19 cellular contexts compared by ENCODE assay signal in the genomic region with DNA sequence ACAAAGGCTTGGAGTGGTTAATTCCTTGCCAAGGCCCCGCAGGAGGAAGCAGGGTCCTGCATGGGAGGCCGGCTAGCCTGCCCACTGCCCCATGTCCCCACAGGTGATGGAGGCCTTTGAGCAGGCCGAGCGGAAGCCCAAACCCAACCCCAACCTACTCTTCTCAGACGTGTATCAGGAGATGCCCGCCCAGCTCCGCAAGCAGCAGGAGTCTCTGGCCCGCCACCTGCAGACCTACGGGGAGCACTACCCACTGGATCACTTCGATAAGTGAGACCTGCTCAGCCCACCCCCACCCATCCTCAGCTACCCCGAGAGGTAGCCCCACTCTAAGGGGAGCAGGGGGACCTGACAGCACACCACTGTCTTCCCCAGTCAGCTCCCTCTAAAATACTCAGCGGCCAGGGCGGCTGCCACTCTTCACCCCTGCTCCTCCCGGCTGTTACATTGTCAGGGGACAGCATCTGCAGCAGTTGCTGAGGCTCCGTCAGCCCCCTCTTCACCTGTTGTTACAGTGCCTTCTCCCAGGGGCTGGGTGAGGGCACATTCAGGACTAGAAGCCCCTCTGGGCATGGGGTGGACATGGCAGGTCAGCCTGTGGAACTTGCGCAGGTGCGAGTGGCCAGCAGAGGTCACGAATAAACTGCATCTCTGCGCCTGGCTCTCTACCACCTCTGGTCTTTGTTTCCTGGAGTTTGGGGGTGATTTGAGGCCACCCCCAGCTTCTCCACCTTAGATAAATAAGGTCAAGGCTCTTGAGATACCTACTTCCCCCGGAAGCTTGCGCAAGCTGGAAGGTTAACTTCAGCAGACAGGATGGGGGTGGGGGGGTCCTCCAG. TPM values are rescaled to one million over a fixed set of nuclear protein-coding genes. Genes with fewer than 3 reads are reported as not detected.
DNase-seq lines count a peak whose midpoint lies in the region; ATAC-seq and TF ChIP-seq lines count a peak whose summit lies in the region.
"Had no signal": no experiment of that assay in that cellular context is flagged by ENCODE, and none has a peak within 500 bp of the region (broad histone marks: within the 10 kb centered on the region; RNA-seq: fewer than 3 reads in every experiment).

No MANE protein-coding gene starts in this region.

- no peak for ATAC-seq in activated CD8-positive, alpha-beta memory T cell treated with anti-CD3 and anti-CD28 coated beads, Interleukin-2, amount 10 ng/mL, durations not matched to agents 7 days and 5 days
- no peak for ATAC-seq in stimulated activated effector memory CD8-positive, alpha-beta T cell treated with anti-CD3 and anti-CD28 coated beads, Interleukin-12 subunit alpha, Interleukin-12 subunit beta, amount 100 ng/mL, for 72 hours
- ATAC-seq: mucosa of descending colon had no signal

- H3K9me3 ChIP-seq in esophagus (ENCODE audit: control insufficient read depth in 2 of 2, insufficient read depth in 1 of 2, low read depth in 1 of 2, low read length in 1 of 2), result peaks cover 0 to 2% of the 10 kb centered on the region in 2 donors
- H3K9me3 ChIP-seq: breast epithelium, mucosa of descending colon had no signal

- in situ Hi-C loops in GM13976 (cut with MboI; ENCODE audit: low sequenced_read_pairs, unreplicated experiment), result no loop called here

- H3K4me3 Mint-ChIP-seq in activated CD8-positive, alpha-beta memory T cell treated with anti-CD3 and anti-CD28 coated beads, Interleukin-2, amount 10 ng/mL, durations not matched to agents 7 days and 5 days, result no peak overlapping the region
- H3K4me3 Mint-ChIP-seq in stimulated activated effector memory CD8-positive, alpha-beta T cell treated with anti-CD3 and anti-CD28 coated beads, Interleukin-12 subunit alpha, Interleukin-12 subunit beta, amount 100 ng/mL, for 72 hours, result peak overlapping the region; percentile 36
- H3K4me3 Mint-ChIP-seq: T-helper 2 cell treated with Interferon-gamma antibody and Interleukin-4, amounts not matched to agents 5 μg/mL and 100 μg/mL, for 36 hours had no signal

- peaks cover 3% of the 10 kb centered on the region for H3K36me3 Mint-ChIP-seq in activated CD8-positive, alpha-beta memory T cell treated with anti-CD3 and anti-CD28 coated beads, Interleukin-2, amount 10 ng/mL, durations not matched to agents 7 days and 5 days
- peaks cover 51% of the 10 kb centered on the region for H3K36me3 Mint-ChIP-seq in stimulated activated effector memory CD8-positive, alpha-beta T cell treated with anti-CD3 and anti-CD28 coated beads, Interleukin-12 subunit alpha, Interleukin-12 subunit beta, amount 100 ng/mL, for 72 hours

- H3K9me3 Mint-ChIP-seq in activated CD8-positive, alpha-beta memory T cell treated with anti-CD3 and anti-CD28 coated beads, Interleukin-2, amount 10 ng/mL, durations not matched to agents 7 days and 5 days (ENCODE audit: low read depth), result no peaks in the 10 kb centered on the region
- no peaks in the 10 kb centered on the region for H3K9me3 Mint-ChIP-seq in stimulated activated effector memory CD8-positive, alpha-beta T cell treated with anti-CD3 and anti-CD28 coated beads, Interleukin-12 subunit alpha, Interleukin-12 subunit beta, amount 100 ng/mL, for 72 hours
- H3K9me3 Mint-ChIP-seq: IgD-negative memory B cell; T-helper 2 cell treated with Interferon-gamma antibody and Interleukin-4, amounts not matched to agents 5 μg/mL and 100 μg/mL, for 36 hours had no signal

- CTCF ChIA-PET in activated CD8-positive, alpha-beta memory T cell treated with anti-CD3 and anti-CD28 coated beads, Interleukin-2, amount 10 ng/mL, durations not matched to agents 7 days and 5 days (lab: Charles Lee), result interaction anchor here (1.0 to 1.9 kb wide), 2 partner anchors 14 to 24 kb away, joined by 3 to 6 read pairs; a partner anchor contains a TSS

- H3K27me3 Mint-ChIP-seq in activated CD8-positive, alpha-beta memory T cell treated with anti-CD3 and anti-CD28 coated beads, Interleukin-2, amount 10 ng/mL, durations not matched to agents 7 days and 5 days, result no peaks in the 10 kb centered on the region
- H3K27me3 Mint-ChIP-seq: IgD-negative memory B cell had no signal

- no peak for TF ChIP-seq CTCF in GM13976 (IDR thresholded peaks at IDR 0.05; ENCODE audit: borderline replicate concordance, control extremely low read depth, extremely low read depth, insufficient read depth, missing control alignments)

- no peak for DNase-seq in activated CD8-positive, alpha-beta memory T cell treated with anti-CD3 and anti-CD28 coated beads, Interleukin-2, amount 10 ng/mL, durations not matched to agents 7 days and 5 days
- DNase-seq in activated CD8-positive, alpha-beta memory T cell treated with anti-CD3 and anti-CD28 coated beads for 24 hours, result no peak
- DNase-seq in NOMO-1 treated with dmso at 0.1 percent for 144 hours (lab: John Stamatoyannopoulos, UW; ENCODE audit: unreplicated experiment), result peak; percentile 15
- no peak for DNase-seq in stimulated activated effector memory CD8-positive, alpha-beta T cell treated with anti-CD3 and anti-CD28 coated beads, Interleukin-12 subunit alpha, Interleukin-12 subunit beta, amount 100 ng/mL, for 72 hours (ENCODE audit: low spot score in 2 of 2)
- DNase-seq in GM13976 (ENCODE audit: low spot score), result no peak
- DNase-seq in NCI-H187 treated with DMSO at 0.1 percent for 48 hours (lab: John Stamatoyannopoulos, UW), result no peak
- no peak for DNase-seq in dermis blood vessel endothelial cell
- DNase-seq: activated CD4-positive, alpha-beta T cell treated with anti-CD3 and anti-CD28 coated beads for 1 hour; activated T-cell treated with anti-CD3 and anti-CD28 coated beads, Interleukin-2, amount 50 U/mL, for 1 hour; mucosa of descending colon; Right ventricle myocardium superior had no signal

- WGBS in esophagus, 2 donors, result 79 to 84% methylated on average over 21 of the region's 21 CpGs

- H3K27ac ChIP-seq in esophagus (ENCODE audit: low read depth in 2 of 2, low read length in 1 of 2), result no peak overlapping the region
- H3K27ac ChIP-seq: breast epithelium, hepatocyte, parathyroid adenoma had no signal

- H3K4me3 ChIP-seq in esophagus (ENCODE audit: low read depth in 1 of 2, low read length in 2 of 2), result peak overlapping the region; percentile 65 to 76
- H3K4me3 ChIP-seq: breast epithelium, hepatocyte, mucosa of descending colon had no signal

- no peaks in the 10 kb centered on the region for H3K27me3 ChIP-seq in esophagus (ENCODE audit: control insufficient read depth in 1 of 2, insufficient read depth in 2 of 2, low read length in 2 of 2)
- H3K27me3 ChIP-seq: breast epithelium, hepatocyte had no signal

- H3K4me1 ChIP-seq in esophagus (ENCODE audit: control insufficient read depth in 2 of 2, insufficient read depth in 2 of 2, low read length in 1 of 2), result peaks cover 2 to 31% of the 10 kb centered on the region in 2 donors

- peaks cover 16 to 55% of the 10 kb centered on the region in 2 donors for H3K36me3 ChIP-seq in esophagus (ENCODE audit: control insufficient read depth in 2 of 2, insufficient read depth in 2 of 2, low read length in 1 of 2)
- H3K36me3 ChIP-seq: breast epithelium had no signal

- peaks cover 26% of the 10 kb centered on the region for H3K4me1 Mint-ChIP-seq in activated CD8-positive, alpha-beta memory T cell treated with anti-CD3 and anti-CD28 coated beads, Interleukin-2, amount 10 ng/mL, durations not matched to agents 7 days and 5 days
- peaks cover 47% of the 10 kb centered on the region for H3K4me1 Mint-ChIP-seq in stimulated activated effector memory CD8-positive, alpha-beta T cell treated with anti-CD3 and anti-CD28 coated beads, Interleukin-12 subunit alpha, Interleukin-12 subunit beta, amount 100 ng/mL, for 72 hours

- H3K27ac Mint-ChIP-seq in activated CD8-positive, alpha-beta memory T cell treated with anti-CD3 and anti-CD28 coated beads, Interleukin-2, amount 10 ng/mL, durations not matched to agents 7 days and 5 days, result peak overlapping the region; percentile 72
- H3K27ac Mint-ChIP-seq in stimulated activated effector memory CD8-positive, alpha-beta T cell treated with anti-CD3 and anti-CD28 coated beads, Interleukin-12 subunit alpha, Interleukin-12 subunit beta, amount 100 ng/mL, for 72 hours, result peak overlapping the region; percentile 91
- H3K27ac Mint-ChIP-seq: IgD-negative memory B cell; T-helper 2 cell treated with Interferon-gamma antibody and Interleukin-4, amounts not matched to agents 5 μg/mL and 100 μg/mL, for 36 hours had no signal

RNA-seq across cellular contexts. Expression of a gene that starts 2.6 kb away (rescaled TPM):
- total RNA-seq in activated CD8-positive, alpha-beta memory T cell treated with anti-CD3 and anti-CD28 coated beads, Interleukin-2, amount 10 ng/mL, durations not matched to agents 7 days and 5 days, result 1 to 10 TPM; 3.2 TPM
- 10 to 100 TPM; 42.9 to 68.8 TPM for polyA plus RNA-seq in esophagus
- 1.8 and 2.6 TPM in 2 replicates for total RNA-seq in dermis blood vessel endothelial cell

RNA-seq across cellular contexts. Expression of a gene that starts 15.2 kb away (rescaled TPM):
- 10 to 100 TPM; 43.2 to 56.5 TPM for total RNA-seq in activated CD8-positive, alpha-beta memory T cell treated with anti-CD3 and anti-CD28 coated beads, Interleukin-2, amount 10 ng/mL, durations not matched to agents 7 days and 5 days
- polyA plus RNA-seq in esophagus, result 10 to 100 TPM; 22.6 to 38.9 TPM
- 55.0 and 77.7 TPM in 2 replicates for total RNA-seq in dermis blood vessel endothelial cell

RNA-seq across cellular contexts. Expression of a gene that starts 18.4 kb away (rescaled TPM):
- not detected for total RNA-seq in activated CD8-positive, alpha-beta memory T cell treated with anti-CD3 and anti-CD28 coated beads, Interleukin-2, amount 10 ng/mL, durations not matched to agents 7 days and 5 days
- not detected for polyA plus RNA-seq in esophagus
- total RNA-seq in dermis blood vessel endothelial cell, result not detected in 2 replicates
- total RNA-seq: breast epithelium, kidney epithelial cell, mucosa of descending colon, Right ventricle myocardium superior, ureter had no signal
- polyA plus RNA-seq: IgD-negative memory B cell had no signal

RNA-seq across cellular contexts. Expression of a gene that starts 26.9 kb away (rescaled TPM):
- 10 to 100 TPM; 18.7 to 20.1 TPM for total RNA-seq in activated CD8-positive, alpha-beta memory T cell treated with anti-CD3 and anti-CD28 coated beads, Interleukin-2, amount 10 ng/mL, durations not matched to agents 7 days and 5 days
- 10 to 100 TPM; 37.0 to 61.8 TPM for polyA plus RNA-seq in esophagus
- total RNA-seq in dermis blood vessel endothelial cell, result 36.9 and 69.8 TPM in 2 replicates

RNA-seq across cellular contexts. Expression of a gene that starts 27.4 kb away (rescaled TPM):
- 10 to 100 TPM; 24.4 to 36.0 TPM for total RNA-seq in activated CD8-positive, alpha-beta memory T cell treated with anti-CD3 and anti-CD28 coated beads, Interleukin-2, amount 10 ng/mL, durations not matched to agents 7 days and 5 days
- polyA plus RNA-seq in esophagus, result 10 to 100 TPM; 26.3 to 31.9 TPM
- 8.8 and 11.9 TPM in 2 replicates for total RNA-seq in dermis blood vessel endothelial cell
